8 cellular contexts compared by ENCODE assay signal in genomic region chr19:44891016-44891882, GRCh38. TPM values are rescaled to one million over a fixed set of nuclear protein-coding genes. Genes with fewer than 3 reads are reported as not detected.
DNase-seq lines count a peak whose midpoint lies in the region; ATAC-seq and TF ChIP-seq lines count a peak whose summit lies in the region.

TSS of gene TOMM40 (plus strand) at chr19:44891254. CDS start at chr19:44891416, 162 bp downstream.

- H3K4me1 Mint-ChIP-seq in MCF 10A (ENCODE audit: insufficient read depth, unreplicated experiment): peaks cover 25% of the 10 kb centered on the region

- peak within 1 kb of the TSS; percentile 83 to 99 (median 94) for H3K9ac ChIP-seq in BLaER1 treated with 17β-estradiol and CSF1 and Interleukin-3, amounts not matched to agents 10 nM and 100 nM

- POLR2A ChIA-PET in MCF 10A (lab: Yijun Ruan, JAX): interaction anchor here (0.6 to 1.9 kb wide), 11 partner anchors 17 to 578 kb away, joined by 3 to 17 read pairs (median 4); partner anchors contain the start of genes CLPTM1 and NECTIN2

- TF ChIP-seq CTCF in MCF 10A (IDR thresholded peaks at IDR 0.05; ENCODE audit: unreplicated experiment): no peak

- peaks cover 20 to 39% (median 26%) of the 10 kb centered on the region in 10 experiments for H3K4me1 ChIP-seq in BLaER1 treated with 17β-estradiol and CSF1 and Interleukin-3, amounts not matched to agents 10 nM and 100 nM
- no peaks in the 10 kb centered on the region for H3K4me1 ChIP-seq in SJCRH30

- H3K4me3 Mint-ChIP-seq in MCF 10A (ENCODE audit: unreplicated experiment): peak within 1 kb of the TSS; percentile 74

- H3K4me3 ChIP-seq in BLaER1 treated with 17β-estradiol and CSF1 and Interleukin-3, amounts not matched to agents 10 nM and 100 nM: peak within 1 kb of the TSS; percentile 87 to 99 (median 94)
- H3K4me3 ChIP-seq in SJCRH30: peak within 1 kb of the TSS; percentile 76

- peak within 1 kb of the TSS; percentile 70 for H3K27ac Mint-ChIP-seq in MCF 10A (ENCODE audit: low read depth, unreplicated experiment)

- no TSS peak for BruUV-seq in MCF 10A (replicated peaks; lab: Mats Ljungman, UMichigan)

- H3K27me3 Mint-ChIP-seq in MCF 10A (ENCODE audit: insufficient read depth, unreplicated experiment): no peaks in the 10 kb centered on the region

- H3K9me3 ChIP-seq in BLaER1 treated with 17β-estradiol and CSF1 and Interleukin-3, amounts not matched to agents 10 nM and 100 nM (replicated peaks in 1 of 11): no peaks in the 10 kb centered on the region
- H3K9me3 ChIP-seq in SJCRH30 (replicated peaks): no peaks in the 10 kb centered on the region

- intact Hi-C loops in MCF 10A (cut with micrococcal nuclease): no loop called here

- CTCF ChIA-PET in MCF 10A (lab: Yijun Ruan, JAX): interaction anchor here (0.7 to 2.5 kb wide), 4 partner anchors 13 to 121 kb away, joined by 3 to 16 read pairs (median 4); no protein-coding TSS in a partner anchor

- peak; percentile 97 for DNase-seq in HuH-7.5 (ENCODE audit: low spot score)
- peak; percentile 45 to 100 for DNase-seq in SJCRH30
- DNase-seq in MCF 10A (ENCODE audit: unreplicated experiment): peak; percentile 100
- DNase-seq in stimulated activated CD4-positive, alpha-beta T cell treated with anti-CD3 and anti-CD28 coated beads, Interleukin-4, amount 100 ng/mL, for 48 hours (ENCODE audit: low read depth in 2 of 2): peak; percentile 100
- no peak for DNase-seq in foreskin melanocyte

- H3K9me3 Mint-ChIP-seq in MCF 10A (ENCODE audit: unreplicated experiment): no peaks in the 10 kb centered on the region

- peak within 1 kb of the TSS; percentile 91 to 99 (median 96) for H3K4me2 ChIP-seq in BLaER1 treated with 17β-estradiol and CSF1 and Interleukin-3, amounts not matched to agents 10 nM and 100 nM

- peaks cover 0 to 51% (median 45%) of the 10 kb centered on the region in 11 experiments; a peak in 18 of 22 replicates for H4K20me1 ChIP-seq in BLaER1 treated with 17β-estradiol and CSF1 and Interleukin-3, amounts not matched to agents 10 nM and 100 nM

- peak; percentile 1 for ATAC-seq in GM19043 (IDR thresholded peaks at IDR 0.05; ENCODE audit: low read depth, unreplicated experiment)

- H3K27me3 ChIP-seq in BLaER1 treated with 17β-estradiol and CSF1 and Interleukin-3, amounts not matched to agents 10 nM and 100 nM: no peaks in the 10 kb centered on the region
- no peaks in the 10 kb centered on the region for H3K27me3 ChIP-seq in SJCRH30
- H3K27me3 ChIP-seq in layer of hippocampus (ENCODE audit: control insufficient read depth, insufficient read depth, low read length): no peaks in the 10 kb centered on the region

- peaks cover 38% of the 10 kb centered on the region for H3K36me3 Mint-ChIP-seq in MCF 10A (ENCODE audit: insufficient read depth, unreplicated experiment)

- H3K36me3 ChIP-seq in BLaER1 treated with 17β-estradiol and CSF1 and Interleukin-3, amounts not matched to agents 10 nM and 100 nM: peaks cover 60 to 74% (median 69%) of the 10 kb centered on the region in 11 experiments
- peaks cover 34% of the 10 kb centered on the region for H3K36me3 ChIP-seq in SJCRH30

- peak within 1 kb of the TSS; percentile 83 to 98 (median 92) for H3K27ac ChIP-seq in BLaER1 treated with 17β-estradiol and CSF1 and Interleukin-3, amounts not matched to agents 10 nM and 100 nM
- H3K27ac ChIP-seq in SJCRH30 (peak within 1 kb of the TSS; percentile 69), layer of hippocampus (ENCODE audit: low read depth, low read length) (peak within 1 kb of the TSS; percentile 98)

RNA-seq across cellular contexts. Expression of gene TOMM40, which starts in this region (rescaled TPM):
- 104 and 110 TPM in 2 replicates for total RNA-seq in SJCRH30 (2014; rRNA removed; shearing (Covaris generic))
- 69.7 and 114 TPM in 2 replicates for total RNA-seq in MCF 10A (2022)
